ENCODE assay signal across 14 cellular contexts in the genomic region with DNA sequence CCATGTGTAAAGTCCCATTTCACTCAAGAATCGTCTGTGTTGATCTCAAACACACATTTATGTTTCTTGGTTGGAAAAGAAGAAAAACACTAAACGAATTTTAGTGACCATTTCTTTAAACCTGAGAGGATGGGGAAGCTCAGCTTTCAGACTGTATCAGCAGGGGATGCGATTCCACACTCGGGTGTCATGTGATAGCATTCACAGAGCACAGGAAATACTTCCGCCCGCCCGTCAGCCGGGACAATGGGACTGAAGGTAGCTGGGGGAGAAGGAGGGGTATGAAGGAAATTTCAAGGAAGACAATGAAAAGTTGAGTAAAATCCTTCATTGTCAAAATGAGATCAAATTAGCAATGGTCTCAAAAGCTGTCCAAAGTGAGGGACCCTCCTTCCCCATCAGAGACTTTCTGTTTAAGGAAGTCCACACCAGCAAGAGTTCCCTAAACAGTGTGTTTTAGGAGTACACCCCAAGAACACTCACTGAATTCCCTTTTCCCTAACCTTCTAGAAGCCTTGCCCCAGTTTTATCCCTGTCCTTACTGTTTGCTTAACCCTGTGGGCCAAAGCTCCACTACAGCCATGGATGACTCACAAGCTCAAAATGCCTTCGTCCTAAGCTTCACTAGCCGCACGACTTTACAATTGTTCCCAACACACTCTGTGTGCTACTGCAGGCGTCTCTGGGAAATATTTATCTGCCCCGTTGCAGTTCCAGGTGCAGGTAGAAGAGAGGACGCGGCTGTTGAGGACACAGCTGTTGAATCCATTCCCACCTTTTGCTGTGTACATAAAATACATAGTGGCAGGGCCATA. TPM values are rescaled to one million over a fixed set of nuclear protein-coding genes. Genes with fewer than 3 reads are reported as not detected.
A peak's percentile ranks its signal among the peaks of the same experiment; 100 is the strongest.
DNase-seq lines count a peak whose midpoint lies in the region; ATAC-seq and TF ChIP-seq lines count a peak whose summit lies in the region.
"Had no signal": no experiment of that assay in that cellular context is flagged by ENCODE, and none has a peak within 500 bp of the region (broad histone marks: within the 10 kb centered on the region; RNA-seq: fewer than 3 reads in every experiment).

No MANE protein-coding gene starts in this region.

- H3K27me3 Mint-ChIP-seq in Calu3 (ENCODE audit: unreplicated experiment) = no peaks in the 10 kb centered on the region
- H3K27me3 Mint-ChIP-seq in endodermal cell (ENCODE audit: insufficient read depth) = peaks cover 4% of the 10 kb centered on the region
- H3K27me3 Mint-ChIP-seq in effector memory CD8-positive, alpha-beta T cell = peaks cover 35 to 48% of the 10 kb centered on the region in 2 donors

- H3K9me3 ChIP-seq in endodermal cell (ENCODE audit: control insufficient read depth, low read length) (peaks cover 5% of the 10 kb centered on the region), mesodermal cell (ENCODE audit: control insufficient read depth, low read length) (no peaks in the 10 kb centered on the region), psoas muscle (no peaks in the 10 kb centered on the region)
- H3K9me3 ChIP-seq: colonic mucosa had no signal

- H3K9me3 Mint-ChIP-seq in Calu3 (ENCODE audit: low read depth, unreplicated experiment) (peaks cover 5% of the 10 kb centered on the region), endodermal cell (no peaks in the 10 kb centered on the region)
- H3K9me3 Mint-ChIP-seq in effector memory CD8-positive, alpha-beta T cell = no peaks in the 10 kb centered on the region
- H3K9me3 Mint-ChIP-seq: activated T-cell treated with anti-CD3 and anti-CD28 coated beads, Interleukin-2, amount 50 U/mL, for 24 hours had no signal

- ATAC-seq in psoas muscle (no peak), GM21390 (IDR thresholded peaks at IDR 0.05; ENCODE audit: unreplicated experiment) (no peak), GM19397 (IDR thresholded peaks at IDR 0.05; ENCODE audit: unreplicated experiment) (no peak)
- no peak for ATAC-seq in effector memory CD8-positive, alpha-beta T cell (replicated peaks)
- ATAC-seq: GM12878 had no signal

- BruUV-seq in Calu3 (replicated peaks; lab: Mats Ljungman, UMichigan) = no TSS peak

- H3K27me3 ChIP-seq in endodermal cell (ENCODE audit: control insufficient read depth, insufficient read depth, low read length, poor library complexity, severe bottlenecking) (no peaks in the 10 kb centered on the region), psoas muscle (ENCODE audit: insufficient read depth in 3 of 3, low read length in 2 of 3) (peaks cover 0 to 21% (median 11%) of the 10 kb centered on the region in 3 donors)
- H3K27me3 ChIP-seq: BLaER1 treated with 17β-estradiol and CSF1 and Interleukin-3, amounts not matched to agents 10 nM and 100 nM; colonic mucosa had no signal

- H3K9ac ChIP-seq in endodermal cell (ENCODE audit: extremely low read depth, low read length, poor library complexity, severe bottlenecking) = no peak overlapping the region
- H3K9ac ChIP-seq: BLaER1 treated with 17β-estradiol and CSF1 and Interleukin-3, amounts not matched to agents 10 nM and 100 nM had no signal

- DNase-seq in Calu3 = peak; percentile 35
- peak; percentile 4 for DNase-seq in NCI-H146 treated with DMSO at 0.1 percent for 48 hours (lab: John Stamatoyannopoulos, UW; ENCODE audit: unreplicated experiment)
- peak; percentile 84 for DNase-seq in endodermal cell
- DNase-seq in psoas muscle = no peak
- DNase-seq in effector memory CD8-positive, alpha-beta T cell = no peak
- DNase-seq: activated T-cell treated with anti-CD3 and anti-CD28 coated beads, Interleukin-2, amount 50 U/mL, for 24 hours; colonic mucosa; NK-92 treated with Interleukin-12 subunit alpha and Interleukin-12 subunit beta, amount 100 ng/mL, for 24 hours had no signal

- H3K27ac ChIP-seq in endodermal cell (ENCODE audit: low read depth, low read length) (peak overlapping the region; percentile 12), mesodermal cell (ENCODE audit: low read depth, low read length, severe bottlenecking) (peak overlapping the region; percentile 83), psoas muscle (no peak overlapping the region)
- H3K27ac ChIP-seq: BLaER1 treated with 17β-estradiol and CSF1 and Interleukin-3, amounts not matched to agents 10 nM and 100 nM; colonic mucosa had no signal

- H3K4me3 Mint-ChIP-seq in Calu3 (ENCODE audit: low read depth, unreplicated experiment) = no peak overlapping the region
- no peak overlapping the region for H3K4me3 Mint-ChIP-seq in endodermal cell
- no peak overlapping the region for H3K4me3 Mint-ChIP-seq in effector memory CD8-positive, alpha-beta T cell
- H3K4me3 Mint-ChIP-seq: activated T-cell treated with anti-CD3 and anti-CD28 coated beads, Interleukin-2, amount 50 U/mL, for 24 hours had no signal

- CTCF ChIA-PET in Calu3 (lab: Charles Lee) = interaction anchor here (0.7 to 1.1 kb wide), 3 partner anchors 17 to 1087 kb away, joined by 3 read pairs; no protein-coding TSS in a partner anchor

- H3K4me3 ChIP-seq in endodermal cell (ENCODE audit: low read length) = peak overlapping the region; percentile 37
- no peak overlapping the region for H3K4me3 ChIP-seq in mesodermal cell (ENCODE audit: extremely low read depth, insufficient read depth, low read length, poor library complexity, severe bottlenecking)
- H3K4me3 ChIP-seq in psoas muscle = no peak overlapping the region
- H3K4me3 ChIP-seq: BLaER1 treated with 17β-estradiol and CSF1 and Interleukin-3, amounts not matched to agents 10 nM and 100 nM; colonic mucosa; GM12878 had no signal

- H3K4me1 ChIP-seq in endodermal cell (ENCODE audit: control insufficient read depth, insufficient read depth, low read length) (peaks cover 5% of the 10 kb centered on the region), mesodermal cell (ENCODE audit: control insufficient read depth, insufficient read depth, low read length, poor library complexity, severe bottlenecking) (peaks cover 6% of the 10 kb centered on the region), psoas muscle (no peaks in the 10 kb centered on the region)
- H3K4me1 ChIP-seq: colonic mucosa had no signal

- H3K4me1 Mint-ChIP-seq in Calu3 (ENCODE audit: low read depth, unreplicated experiment) (peaks cover 13% of the 10 kb centered on the region), endodermal cell (peaks cover 14% of the 10 kb centered on the region)
- peaks cover 0 to 2% of the 10 kb centered on the region in 2 donors for H3K4me1 Mint-ChIP-seq in effector memory CD8-positive, alpha-beta T cell (ENCODE audit: low read depth in 2 of 2)

- WGBS in endodermal cell (ENCODE audit: insufficient coverage in 1 of 2, insufficient read length in 1 of 2), 2 experiments = 18 to 48% methylated on average over 5 to 15 of the region's 15 CpGs
- 44 to 48% methylated on average over 11 to 13 of the region's 15 CpGs for WGBS in mesodermal cell (ENCODE audit: insufficient coverage in 2 of 2), 2 experiments
- 39 to 41% (median 39%) methylated on average over 15 of the region's 15 CpGs for WGBS in psoas muscle, 3 donors

- no peak overlapping the region for H3K27ac Mint-ChIP-seq in Calu3 (ENCODE audit: unreplicated experiment)
- peak overlapping the region; percentile 86 for H3K27ac Mint-ChIP-seq in endodermal cell
- H3K27ac Mint-ChIP-seq in effector memory CD8-positive, alpha-beta T cell = no peak overlapping the region
- H3K27ac Mint-ChIP-seq: activated T-cell treated with anti-CD3 and anti-CD28 coated beads, Interleukin-2, amount 50 U/mL, for 24 hours; progenitor cell of endocrine pancreas had no signal

- H3K36me3 Mint-ChIP-seq in Calu3 (ENCODE audit: insufficient read depth, unreplicated experiment) (peaks cover 4% of the 10 kb centered on the region), endodermal cell (ENCODE audit: low read depth) (no peaks in the 10 kb centered on the region)
- no peaks in the 10 kb centered on the region for H3K36me3 Mint-ChIP-seq in effector memory CD8-positive, alpha-beta T cell (ENCODE audit: insufficient read depth)

- intact Hi-C loops in Calu3 (cut with micrococcal nuclease; ENCODE audit: unreplicated experiment) (no loop called here), psoas muscle (cut with DNase I) (no loop called here)

- TF ChIP-seq CTCF in Calu3 (IDR thresholded peaks at IDR 0.05; ENCODE audit: unreplicated experiment) (no peak), endodermal cell (conservative IDR thresholded peaks at IDR 0.05) (no peak), psoas muscle (IDR thresholded peaks at IDR 0.05) (no peak)

- H3K36me3 ChIP-seq in endodermal cell (ENCODE audit: control insufficient read depth, insufficient read depth, low read length) = no peaks in the 10 kb centered on the region
- no peaks in the 10 kb centered on the region for H3K36me3 ChIP-seq in mesodermal cell (ENCODE audit: control insufficient read depth, insufficient read depth, low read length)
- no peaks in the 10 kb centered on the region for H3K36me3 ChIP-seq in psoas muscle (ENCODE audit: insufficient read depth in 1 of 2, low read depth in 1 of 2)
- H3K36me3 ChIP-seq: BLaER1 treated with 17β-estradiol and CSF1 and Interleukin-3, amounts not matched to agents 10 nM and 100 nM; colonic mucosa had no signal

RNA-seq across cellular contexts. Expression of gene SIM2, which starts 51.4 kb away (rescaled TPM):
- total RNA-seq in Calu3 (2022) (15.1 and 15.4 TPM in 2 replicates), endodermal cell (not detected), psoas muscle (1 to 10 TPM in 2 of 4 donors, under 1 TPM in 2; 0.08 to 3.0 (median 0.77) TPM)
- not detected for polyA plus RNA-seq in endodermal cell (2013, experiment 1 of 2)
- 0.04 TPM for polyA plus RNA-seq in endodermal cell (2013, experiment 2 of 2)
- 0.77 TPM for polyA plus RNA-seq in mesodermal cell (2013, experiment 1 of 2)
- 0.40 TPM for polyA plus RNA-seq in mesodermal cell (2013, experiment 2 of 2)
- under 1 TPM; 0.06 to 0.14 (median 0.13) TPM for polyA plus RNA-seq in psoas muscle

Comparison
In these comparisons a context has a peak if more than half of its experiments do, and no peak if none do; other contexts are left out.
1. DNase-seq: peak in Calu3 (single experiment), NCI-H146 treated with DMSO at 0.1 percent for 48 hours (single experiment) and endodermal cell (single experiment); none in psoas muscle (0 of 2) and effector memory CD8-positive, alpha-beta T cell (0 of 3).